In genomic region chr17:39281806-39282205, GRCh38 we compare ENCODE assay signal across 1 cellular context.
TF ChIP-seq lines count a peak whose summit lies in the region.

No MANE protein-coding gene starts in this region.

TF ChIP-seq in IMR-90, 13 proteins besides CTCF, POLR2A, EP300 and RAD21 (continued from another document):
- TF ChIP-seq ELK1 (IDR thresholded peaks at IDR 0.05; ENCODE audit: borderline replicate concordance, low read depth, low read length) (no peak), NFE2L2 (IDR thresholded peaks at IDR 0.05; ENCODE audit: low read depth, low read length) (no peak)
